In genomic region chr18:44937985-44938384, GRCh38 we compare ENCODE assay signal across 20 cellular contexts.
A peak's percentile ranks its signal among the peaks of the same experiment; 100 is the strongest.
DNase-seq lines count a peak whose midpoint lies in the region; ATAC-seq, FAIRE-seq and TF ChIP-seq lines count a peak whose summit lies in the region.
"Had no signal": no experiment of that assay in that cellular context is flagged by ENCODE, and none has a peak within 500 bp of the region (broad histone marks: within the 10 kb centered on the region; RNA-seq: fewer than 3 reads in every experiment).

No MANE protein-coding gene starts in this region.

- peaks cover 14% of the 10 kb centered on the region for H3K4me1 Mint-ChIP-seq in osteocyte (ENCODE audit: unreplicated experiment)

- no peak for FAIRE-seq in pancreas (lab: Jason Lieb, UNC)
- FAIRE-seq: A204.1, K562 had no signal

- H3K4me3 ChIP-seq in ectodermal cell (ENCODE audit: insufficient read depth, low read depth, low read length): no peak overlapping the region
- H3K4me3 ChIP-seq in pancreas: no peak overlapping the region
- H3K4me3 ChIP-seq: K562, vagina had no signal

- H3K27me3 ChIP-seq in ectodermal cell (ENCODE audit: control insufficient read depth, insufficient read depth, low read length, poor library complexity, severe bottlenecking) (no peaks in the 10 kb centered on the region), pancreas (no peaks in the 10 kb centered on the region)
- H3K27me3 ChIP-seq: vagina had no signal

- H3K9me3 ChIP-seq in ectodermal cell (ENCODE audit: control insufficient read depth, low read length) (no peaks in the 10 kb centered on the region), pancreas (no peaks in the 10 kb centered on the region)
- H3K9me3 ChIP-seq: vagina had no signal

- H3K4me1 ChIP-seq in ectodermal cell (ENCODE audit: control insufficient read depth, insufficient read depth, low read length) (peaks cover 25% of the 10 kb centered on the region), pancreas (peaks cover 4 to 16% (median 10%) of the 10 kb centered on the region in 3 donors)

- H3K36me3 ChIP-seq in ectodermal cell (ENCODE audit: control insufficient read depth, insufficient read depth, low read length) (no peaks in the 10 kb centered on the region), pancreas (no peaks in the 10 kb centered on the region)
- H3K36me3 ChIP-seq: vagina had no signal

- peaks cover 18% of the 10 kb centered on the region for H3K36me3 Mint-ChIP-seq in osteocyte (ENCODE audit: unreplicated experiment)

- no peaks in the 10 kb centered on the region for H3K27me3 Mint-ChIP-seq in osteocyte (ENCODE audit: unreplicated experiment)
- H3K27me3 Mint-ChIP-seq: central memory CD8-positive, alpha-beta T cell; stimulated activated naive CD8-positive, alpha-beta T cell treated with anti-CD3 and anti-CD28 coated beads, Interleukin-15, Interleukin-2, amounts not matched to agents 100 ng/mL and 50 ng/mL, for 24 hours had no signal

- H3K27ac ChIP-seq in ectodermal cell (ENCODE audit: insufficient read depth, low read depth, low read length, poor library complexity, severe bottlenecking) (peak overlapping the region; percentile 22), pancreas (peak overlapping the region in 2 of 4 donors; percentile 64 to 72)
- H3K27ac ChIP-seq: RWPE1, vagina had no signal

- no peak overlapping the region for H3K27ac Mint-ChIP-seq in osteocyte (ENCODE audit: unreplicated experiment)
- H3K27ac Mint-ChIP-seq: CD4-positive, alpha-beta T cell; naive thymus-derived CD4-positive, alpha-beta T cell; stimulated activated naive CD8-positive, alpha-beta T cell treated with anti-CD3 and anti-CD28 coated beads, Interleukin-15, Interleukin-2, amounts not matched to agents 100 ng/mL and 50 ng/mL, for 24 hours; T-helper 1 cell treated with Interleukin-12 subunit alpha and Interleukin-12 subunit beta and Interleukin-4 antibody, amounts not matched to agents 30 μg/mL and 1 μg/mL, for 36 hours had no signal

- ATAC-seq in pancreas (peak; percentile 28 to 51 (median 44)), GM21825 (IDR thresholded peaks at IDR 0.05; ENCODE audit: unreplicated experiment) (no peak)
- ATAC-seq: K562; naive thymus-derived CD4-positive, alpha-beta T cell had no signal

- intact Hi-C loops in pancreas (cut with DNase I): no loop called here

- H3K4me3 Mint-ChIP-seq in osteocyte (ENCODE audit: unreplicated experiment): no peak overlapping the region
- H3K4me3 Mint-ChIP-seq: CD4-positive, alpha-beta T cell; central memory CD8-positive, alpha-beta T cell; naive thymus-derived CD4-positive, alpha-beta T cell; stimulated activated naive CD8-positive, alpha-beta T cell treated with anti-CD3 and anti-CD28 coated beads, Interleukin-15, Interleukin-2, amounts not matched to agents 100 ng/mL and 50 ng/mL, for 24 hours; T-helper 1 cell treated with Interleukin-12 subunit alpha and Interleukin-12 subunit beta and Interleukin-4 antibody, amounts not matched to agents 30 μg/mL and 1 μg/mL, for 36 hours had no signal

- TF ChIP-seq CTCF in pancreas (IDR thresholded peaks at IDR 0.05): no peak
- no peak for TF ChIP-seq CTCF in osteocyte (IDR thresholded peaks at IDR 0.05)

- peaks cover 10% of the 10 kb centered on the region for H3K9me3 Mint-ChIP-seq in osteocyte (ENCODE audit: unreplicated experiment)
- H3K9me3 Mint-ChIP-seq: CD4-positive, alpha-beta T cell; central memory CD8-positive, alpha-beta T cell; stimulated activated naive CD8-positive, alpha-beta T cell treated with anti-CD3 and anti-CD28 coated beads, Interleukin-15, Interleukin-2, amounts not matched to agents 100 ng/mL and 50 ng/mL, for 24 hours had no signal

- DNase-seq in NCI-H2107 treated with DMSO at 0.1 percent for 48 hours (lab: John Stamatoyannopoulos, UW; ENCODE audit: unreplicated experiment) (peak; percentile 67), NCI-H2107 (lab: John Stamatoyannopoulos, UW) (no peak), NCI-H1092 treated with DMSO at 0.1 percent for 48 hours (lab: John Stamatoyannopoulos, UW) (peak; percentile 93), pancreas (no peak), NOMO-1 (lab: John Stamatoyannopoulos, UW; ENCODE audit: unreplicated experiment in 2 of 2) (no peak), osteocyte (ENCODE audit: extremely low spot score, unreplicated experiment) (no peak)
- DNase-seq: activated CD4-positive, CD25-positive, alpha-beta regulatory T cell; activated CD8-positive, alpha-beta memory T cell treated with anti-CD3 and anti-CD28 coated beads for 24 hours; CD4-positive, alpha-beta T cell; naive thymus-derived CD4-positive, alpha-beta T cell; stimulated activated CD4-positive, alpha-beta T cell treated with anti-CD3 and anti-CD28 coated beads, Interleukin-15, amount 100 ng/mL, for 24 hours had no signal

- 56 to 59% methylated on average over 7 of the region's 7 CpGs for WGBS in ectodermal cell, 2 experiments
- 32% methylated on average over 7 of the region's 7 CpGs for WGBS in pancreas, 2 donors

Comparison
In these comparisons a context has a peak if more than half of its experiments do, and no peak if none do; other contexts are left out.
1. DNase-seq: peak in NCI-H2107 treated with DMSO at 0.1 percent for 48 hours (single experiment) and NCI-H1092 treated with DMSO at 0.1 percent for 48 hours (single experiment); none in NCI-H2107 (single experiment), pancreas (0 of 6), NOMO-1 (0 of 2) and osteocyte (single experiment).